ENCODE assay signal across 14 cellular contexts in the genomic region with DNA sequence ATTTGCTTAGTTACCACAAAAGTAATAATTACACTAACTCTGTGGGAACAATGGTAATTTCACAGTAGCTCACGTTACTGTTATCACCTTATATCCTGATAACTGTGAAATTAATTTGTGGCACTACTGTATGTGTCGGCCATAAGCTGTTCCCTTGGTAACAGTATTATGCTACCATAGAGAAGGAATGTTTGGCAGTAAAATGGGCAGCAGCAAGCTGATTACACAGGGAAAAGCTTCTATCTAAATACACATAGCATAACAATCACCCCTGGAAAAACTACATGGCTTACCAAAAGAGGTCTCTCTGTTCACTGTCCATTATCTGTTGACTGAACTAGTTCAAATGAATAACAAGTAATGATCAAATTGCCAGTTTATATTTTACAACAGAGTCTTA.
DNase-seq lines count a peak whose midpoint lies in the region; ATAC-seq and TF ChIP-seq lines count a peak whose summit lies in the region.
"Had no signal": no experiment of that assay in that cellular context is flagged by ENCODE, and none has a peak within 500 bp of the region (broad histone marks: within the 10 kb centered on the region; RNA-seq: fewer than 3 reads in every experiment).

No MANE protein-coding gene starts in this region.

- H3K27me3 ChIP-seq in GM23248 (replicated peaks; ENCODE audit: insufficient read depth) (no peaks in the 10 kb centered on the region), neural cell (ENCODE audit: insufficient read depth, low read depth, low read length) (no peaks in the 10 kb centered on the region)

- no peaks in the 10 kb centered on the region for H3K9me2 ChIP-seq in GM23248 (ENCODE audit: insufficient read depth)
- H3K9me2 ChIP-seq in neural cell (ENCODE audit: insufficient read depth, low read length): no peaks in the 10 kb centered on the region

- H3K9ac ChIP-seq in GM23248 (no peak overlapping the region), neural cell (ENCODE audit: low read length) (no peak overlapping the region)

- H3K9me3 ChIP-seq in GM23248 (ENCODE audit: low read depth) (no peaks in the 10 kb centered on the region), neural cell (ENCODE audit: low read length) (no peaks in the 10 kb centered on the region)
- H3K9me3 ChIP-seq: thoracic aorta had no signal

- TF ChIP-seq RAD21 in neural cell (conservative IDR thresholded peaks at IDR 0.05): no peak

- H4K20me1 ChIP-seq in GM23248 (ENCODE audit: insufficient read depth) (no peaks in the 10 kb centered on the region), neural cell (ENCODE audit: insufficient read depth) (no peaks in the 10 kb centered on the region)

- H3K36me3 ChIP-seq in GM23248 (ENCODE audit: low read depth) (no peaks in the 10 kb centered on the region), neural cell (ENCODE audit: insufficient read depth, low read length) (no peaks in the 10 kb centered on the region)
- H3K36me3 ChIP-seq: thoracic aorta had no signal

- H3K4me2 ChIP-seq in GM23248 (ENCODE audit: unreplicated experiment): no peak overlapping the region
- peak overlapping the region; percentile 5 for H3K4me2 ChIP-seq in neural cell (ENCODE audit: low read length)

- TF ChIP-seq EP300 in neural cell (conservative IDR thresholded peaks at IDR 0.05; ENCODE audit: poor library complexity, severe bottlenecking): peak; percentile 51

- DNase-seq in GM23248 (peak; percentile 23), NCI-H2029 (lab: John Stamatoyannopoulos, UW) (peak; percentile 71), choroid plexus epithelial cell (ENCODE audit: low read depth) (peak; percentile 55), omental fat pad (ENCODE audit: low spot score) (no peak), left lobe of liver (ENCODE audit: low spot score) (no peak), HuH-7 (ENCODE audit: low spot score) (no peak)
- DNase-seq: activated naive CD4-positive, alpha-beta T cell treated with anti-CD3 and anti-CD28 coated beads, Interleukin-2, amount 10 ng/mL, durations not matched to agents 7 days and 5 days; CD4-positive, CD25-positive, alpha-beta regulatory T cell; islet precursor cell; naive thymus-derived CD8-positive, alpha-beta T cell had no signal

- 97 to 100% methylated on average over 2 of the region's 2 CpGs for WGBS in GM23248 (ENCODE audit: low coverage in 1 of 2, low lambda C conversion rate in 2 of 2, missing lambda C conversion rate in 2 of 2), 2 experiments

- in situ Hi-C loops in GM23248 (cut with MboI): no loop called here

- TF ChIP-seq CTCF in choroid plexus epithelial cell (conservative IDR thresholded peaks at IDR 0.05; ENCODE audit: low read depth, low read length): no peak
- no peak for TF ChIP-seq CTCF in neural cell (IDR thresholded peaks at IDR 0.05; ENCODE audit: poor library complexity, severe bottlenecking)
- no peak for TF ChIP-seq CTCF in omental fat pad (IDR thresholded peaks at IDR 0.05)

- no peak overlapping the region for H2AFZ ChIP-seq in GM23248
- peak overlapping the region; percentile 23 for H2AFZ ChIP-seq in neural cell (ENCODE audit: low read depth, low read length)

- H3K4me1 ChIP-seq in GM23248 (ENCODE audit: insufficient read depth): peaks cover 17% of the 10 kb centered on the region

- H3K79me2 ChIP-seq in GM23248 (ENCODE audit: insufficient read depth) (peaks cover 21% of the 10 kb centered on the region), neural cell (replicated peaks; ENCODE audit: insufficient read depth, low read length) (no peaks in the 10 kb centered on the region)

- H3K27ac ChIP-seq in GM23248 (peak overlapping the region; percentile 44), neural cell (ENCODE audit: low read length) (peak overlapping the region; percentile 19)
- H3K27ac ChIP-seq: skin epidermis, thoracic aorta had no signal

- H3F3A ChIP-seq in GM23248 (ENCODE audit: insufficient read depth) (no peaks in the 10 kb centered on the region), neural cell (ENCODE audit: insufficient read depth, low read length, poor library complexity, severe bottlenecking) (peaks cover 4% of the 10 kb centered on the region)

- H3K4me3 ChIP-seq in GM23248 (no peak overlapping the region), choroid plexus epithelial cell (ENCODE audit: low read depth, low read length) (no peak overlapping the region), neural cell (ENCODE audit: low read length) (peak overlapping the region; percentile 5)
- H3K4me3 ChIP-seq: skin epidermis, thoracic aorta had no signal

- ATAC-seq in GM21528 (IDR thresholded peaks at IDR 0.05; ENCODE audit: low FRiP score, unreplicated experiment): no peak
- ATAC-seq in omental fat pad (ENCODE audit: low FRiP score): no peak
- no peak for ATAC-seq in left lobe of liver
- ATAC-seq: naive thymus-derived CD8-positive, alpha-beta T cell had no signal

TF ChIP-seq in neural cell, 6 proteins besides CTCF, POLR2A, EP300 and RAD21:
- TF ChIP-seq POLR2AphosphoS5 (IDR thresholded peaks at IDR 0.05) (peak; percentile 22), SMC3 (conservative IDR thresholded peaks at IDR 0.05; ENCODE audit: poor library complexity) (no peak), EZH2 (IDR thresholded peaks at IDR 0.05; ENCODE audit: borderline replicate concordance, insufficient read depth, low read length, poor library complexity, severe bottlenecking) (no peak), REST (IDR thresholded peaks at IDR 0.05; ENCODE audit: borderline replicate concordance) (peak; percentile 43), TAF1 (IDR thresholded peaks at IDR 0.05; ENCODE audit: low read depth) (no peak), MXI1 (conservative IDR thresholded peaks at IDR 0.05; ENCODE audit: poor library complexity, severe bottlenecking) (no peak)
TF ChIP-seq in neural cell: peak in this region for 2.

Comparison
In these comparisons a context has a peak if more than half of its experiments do, and no peak if none do; other contexts are left out.
1. DNase-seq: peak in GM23248 (single experiment), NCI-H2029 (single experiment) and choroid plexus epithelial cell (single experiment); none in omental fat pad (single experiment), left lobe of liver (single experiment) and HuH-7 (single experiment).